8 cellular contexts compared by ENCODE assay signal in the genomic region with DNA sequence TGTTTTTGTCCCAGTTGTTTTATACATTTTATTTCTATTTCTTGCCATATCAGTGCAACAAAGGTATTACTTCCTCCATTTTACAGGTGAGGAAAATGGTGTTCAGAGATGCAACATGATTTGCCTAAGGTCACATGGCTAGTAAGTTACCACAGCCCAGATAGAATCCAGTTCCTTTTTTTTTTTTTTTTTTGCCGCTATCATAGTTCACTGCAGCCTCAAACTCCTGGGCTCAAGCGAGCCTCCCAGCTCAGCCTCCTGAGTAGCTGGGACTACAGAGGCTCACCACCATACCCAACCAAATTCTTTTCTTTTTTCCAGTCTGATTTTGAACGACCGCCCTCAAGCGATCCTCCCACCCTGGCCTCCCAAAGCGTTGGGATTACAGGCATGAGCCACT. TPM values are rescaled to one million over a fixed set of nuclear protein-coding genes. Genes with fewer than 3 reads are reported as not detected.
A peak's percentile ranks its signal among the peaks of the same experiment; 100 is the strongest.
DNase-seq lines count a peak whose midpoint lies in the region; ATAC-seq and TF ChIP-seq lines count a peak whose summit lies in the region.

No MANE protein-coding gene starts in this region.

- intact Hi-C loops in sciatic nerve (cut with DNase I): no loop called here

- DNase-seq in GM13976 (ENCODE audit: low spot score) (peak; percentile 40), nephron progenitor cell (no peak), sciatic nerve (ENCODE audit: low spot score) (no peak), COR-L47 (lab: John Stamatoyannopoulos, UW) (no peak), DMS79 (lab: John Stamatoyannopoulos, UW) (no peak), NCI-H2081 (lab: John Stamatoyannopoulos, UW) (no peak)
- no peak for DNase-seq in activated naive CD8-positive, alpha-beta T cell treated with anti-CD3 and anti-CD28 coated beads, Interleukin-2, amount 10 ng/mL, durations not matched to agents 7 days and 5 days

- no peaks in the 10 kb centered on the region for H3K27me3 Mint-ChIP-seq in activated naive CD8-positive, alpha-beta T cell treated with anti-CD3 and anti-CD28 coated beads, Interleukin-2, amount 10 ng/mL, durations not matched to agents 7 days and 5 days
- H3K27me3 Mint-ChIP-seq in nephron progenitor cell (ENCODE audit: low read depth, poor library complexity): peaks cover 40% of the 10 kb centered on the region

- H3K36me3 Mint-ChIP-seq in activated naive CD8-positive, alpha-beta T cell treated with anti-CD3 and anti-CD28 coated beads, Interleukin-2, amount 10 ng/mL, durations not matched to agents 7 days and 5 days: peaks cover 10% of the 10 kb centered on the region
- no peaks in the 10 kb centered on the region for H3K36me3 Mint-ChIP-seq in nephron progenitor cell (ENCODE audit: low read depth)

- POLR2A ChIA-PET in activated naive CD8-positive, alpha-beta T cell treated with anti-CD3 and anti-CD28 coated beads, Interleukin-2, amount 10 ng/mL, durations not matched to agents 7 days and 5 days (lab: Charles Lee): interaction anchor here (1.0 to 6.0 kb wide), 13 partner anchors 11 to 130 kb away, joined by 3 to 164 read pairs (median 6); partner anchors contain the start of genes ANXA6 and GM2A

- H3K9me3 Mint-ChIP-seq in activated naive CD8-positive, alpha-beta T cell treated with anti-CD3 and anti-CD28 coated beads, Interleukin-2, amount 10 ng/mL, durations not matched to agents 7 days and 5 days: no peaks in the 10 kb centered on the region
- H3K9me3 Mint-ChIP-seq in nephron progenitor cell: no peaks in the 10 kb centered on the region

- peak; percentile 32 for ATAC-seq in HG03139 (IDR thresholded peaks at IDR 0.05; ENCODE audit: unreplicated experiment)
- ATAC-seq in activated naive CD8-positive, alpha-beta T cell treated with anti-CD3 and anti-CD28 coated beads, Interleukin-2, amount 10 ng/mL, durations not matched to agents 7 days and 5 days (ENCODE audit: low read depth): peak; percentile 9
- no peak for ATAC-seq in sciatic nerve

- in situ Hi-C loops in GM13976 (cut with MboI; ENCODE audit: low sequenced_read_pairs, unreplicated experiment): no loop called here

- TF ChIP-seq CTCF in GM13976 (IDR thresholded peaks at IDR 0.05; ENCODE audit: borderline replicate concordance, control extremely low read depth, extremely low read depth, insufficient read depth, missing control alignments): no peak
- TF ChIP-seq CTCF in nephron progenitor cell (IDR thresholded peaks at IDR 0.05): no peak

- H3K27ac Mint-ChIP-seq in activated naive CD8-positive, alpha-beta T cell treated with anti-CD3 and anti-CD28 coated beads, Interleukin-2, amount 10 ng/mL, durations not matched to agents 7 days and 5 days: peak overlapping the region; percentile 82
- no peak overlapping the region for H3K27ac Mint-ChIP-seq in nephron progenitor cell

- peaks cover 38% of the 10 kb centered on the region for H3K4me1 Mint-ChIP-seq in activated naive CD8-positive, alpha-beta T cell treated with anti-CD3 and anti-CD28 coated beads, Interleukin-2, amount 10 ng/mL, durations not matched to agents 7 days and 5 days
- H3K4me1 Mint-ChIP-seq in nephron progenitor cell: peaks cover 29% of the 10 kb centered on the region

- peak overlapping the region; percentile 83 for H3K4me3 Mint-ChIP-seq in activated naive CD8-positive, alpha-beta T cell treated with anti-CD3 and anti-CD28 coated beads, Interleukin-2, amount 10 ng/mL, durations not matched to agents 7 days and 5 days
- peak overlapping the region; percentile 86 for H3K4me3 Mint-ChIP-seq in nephron progenitor cell

RNA-seq across cellular contexts. Expression of gene CCDC69, which starts 0.5 kb away (rescaled TPM):
- total RNA-seq in activated naive CD8-positive, alpha-beta T cell treated with anti-CD3 and anti-CD28 coated beads, Interleukin-2, amount 10 ng/mL, durations not matched to agents 7 days and 5 days: 100 to 1,000 TPM; 108 to 110 TPM
- total RNA-seq in sciatic nerve: 45.8 TPM

RNA-seq across cellular contexts. Expression of gene GM2A, which starts 28.6 kb away (rescaled TPM):
- 10 to 100 TPM; 19.3 to 20.6 TPM for total RNA-seq in activated naive CD8-positive, alpha-beta T cell treated with anti-CD3 and anti-CD28 coated beads, Interleukin-2, amount 10 ng/mL, durations not matched to agents 7 days and 5 days
- total RNA-seq in sciatic nerve: 41.9 TPM
